Comparison of ENCODE assay signal across 8 cellular contexts in the genomic region with DNA sequence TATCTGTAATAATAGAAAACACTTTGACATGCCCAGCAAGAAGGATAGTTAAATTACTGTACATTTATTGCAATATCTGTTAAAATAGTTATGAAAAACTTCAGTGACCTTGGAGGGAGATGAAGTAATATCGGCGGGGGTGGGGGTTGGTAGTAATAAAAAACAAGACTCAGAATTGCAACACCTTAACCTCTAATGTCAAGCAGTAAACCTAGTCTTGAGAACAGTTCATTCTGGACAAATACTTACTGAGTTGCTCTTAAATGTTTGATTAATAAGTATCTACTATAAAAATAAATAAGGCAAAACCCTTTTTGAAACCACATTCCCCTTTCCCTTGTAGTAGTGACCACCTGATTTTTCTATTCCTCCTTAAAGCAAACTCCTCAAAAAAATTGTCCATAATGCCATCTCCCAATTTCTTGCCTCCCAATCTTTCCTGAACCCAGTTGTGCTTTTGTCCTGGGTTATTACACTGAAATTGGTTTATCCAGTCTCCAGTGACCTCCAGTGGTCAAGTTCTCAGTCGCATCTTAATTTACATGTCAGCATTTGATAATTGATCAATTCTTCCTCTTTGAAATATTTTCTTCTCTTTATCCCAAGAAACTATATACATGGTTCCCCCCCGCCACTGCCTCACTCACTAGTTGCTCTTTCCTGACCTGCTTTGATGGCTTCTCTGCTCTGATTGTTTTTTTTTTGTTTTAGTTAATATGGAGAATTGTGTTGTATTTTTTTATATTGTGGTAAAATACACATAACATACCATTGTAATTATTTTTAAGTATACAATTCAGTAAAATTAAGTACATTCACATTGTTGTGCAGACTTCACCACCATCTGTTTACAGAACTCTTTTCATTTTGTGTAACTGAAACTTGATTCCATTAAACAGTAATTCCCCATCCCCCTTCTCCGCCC. TPM values are rescaled to one million over a fixed set of nuclear protein-coding genes. Genes with fewer than 3 reads are reported as not detected.
DNase-seq lines count a peak whose midpoint lies in the region; ATAC-seq, FAIRE-seq and TF ChIP-seq lines count a peak whose summit lies in the region.

No MANE protein-coding gene starts in this region.

- no peaks in the 10 kb centered on the region for H3K9me3 ChIP-seq in subcutaneous abdominal adipose tissue (ENCODE audit: control insufficient read depth in 5 of 5, low read length in 5 of 5)

- no peak overlapping the region for H3K4me3 Mint-ChIP-seq in brain

- H3K4me1 ChIP-seq in subcutaneous abdominal adipose tissue (ENCODE audit: control insufficient read depth in 5 of 5, insufficient read depth in 5 of 5, low read length in 5 of 5), result peaks cover 0 to 27% (median 21%) of the 10 kb centered on the region in 5 donors

- H3K9ac ChIP-seq in subcutaneous abdominal adipose tissue (ENCODE audit: low read length in 5 of 5), result no peak overlapping the region

- peak; percentile 31 for DNase-seq in AG09309 (ENCODE audit: low read depth)
- peak; percentile 32 for DNase-seq in GM04504 (ENCODE audit: low read depth)
- DNase-seq in NCI-H524 treated with DMSO at 0.1 percent for 48 hours (lab: John Stamatoyannopoulos, UW), result peak; percentile 1
- DNase-seq in activated effector memory CD4-positive, alpha-beta T cell treated with anti-CD3 and anti-CD28 coated beads, Interleukin-2, amount 50 U/mL, for 16 hours, result no peak

- H3K4me1 Mint-ChIP-seq in brain, result peaks cover 18% of the 10 kb centered on the region

- H3K27me3 ChIP-seq in subcutaneous abdominal adipose tissue (ENCODE audit: control insufficient read depth in 5 of 5, insufficient read depth in 4 of 5, low read length in 5 of 5), result no peaks in the 10 kb centered on the region

- H3K27ac ChIP-seq in subcutaneous abdominal adipose tissue (ENCODE audit: low read depth, low read length), result peak overlapping the region; percentile 47

- H3K36me3 ChIP-seq in subcutaneous abdominal adipose tissue (ENCODE audit: control insufficient read depth in 5 of 5, insufficient read depth in 5 of 5, low read length in 5 of 5), result no peaks in the 10 kb centered on the region

- no peaks in the 10 kb centered on the region for H3K27me3 Mint-ChIP-seq in brain

- H3K36me3 Mint-ChIP-seq in brain, result peaks cover 4% of the 10 kb centered on the region

- H3K9me3 Mint-ChIP-seq in brain, result no peaks in the 10 kb centered on the region

- FAIRE-seq in islet of Langerhans (lab: Jason Lieb, UNC), result peak; percentile 47

- peak; percentile 57 for TF ChIP-seq CTCF in AG09309 (IDR thresholded peaks at IDR 0.05; ENCODE audit: control insufficient read depth, insufficient read depth, low read depth, low read length, missing control alignments)
- peak; percentile 65 to 77 for TF ChIP-seq CTCF in brain (conservative IDR thresholded peaks at IDR 0.05)

- H3K4me3 ChIP-seq in AG09309 (ENCODE audit: control insufficient read depth, low read depth, low read length) (no peak overlapping the region), subcutaneous abdominal adipose tissue (ENCODE audit: low read depth in 1 of 5, low read length in 5 of 5) (no peak overlapping the region)

- H3K27ac Mint-ChIP-seq in brain, result peak overlapping the region in 2 of 5 experiments; percentile 32 to 34

- no peak for ATAC-seq in HG02884 (IDR thresholded peaks at IDR 0.05; ENCODE audit: unreplicated experiment)

RNA-seq across cellular contexts. Expression of a gene that starts 36.8 kb away (rescaled TPM):
- 49.0 TPM for polyA plus RNA-seq in brain (ENCODE audit: insufficient read depth, low read depth, low replicate concordance)
